8 cellular contexts compared by ENCODE assay signal in the genomic region with DNA sequence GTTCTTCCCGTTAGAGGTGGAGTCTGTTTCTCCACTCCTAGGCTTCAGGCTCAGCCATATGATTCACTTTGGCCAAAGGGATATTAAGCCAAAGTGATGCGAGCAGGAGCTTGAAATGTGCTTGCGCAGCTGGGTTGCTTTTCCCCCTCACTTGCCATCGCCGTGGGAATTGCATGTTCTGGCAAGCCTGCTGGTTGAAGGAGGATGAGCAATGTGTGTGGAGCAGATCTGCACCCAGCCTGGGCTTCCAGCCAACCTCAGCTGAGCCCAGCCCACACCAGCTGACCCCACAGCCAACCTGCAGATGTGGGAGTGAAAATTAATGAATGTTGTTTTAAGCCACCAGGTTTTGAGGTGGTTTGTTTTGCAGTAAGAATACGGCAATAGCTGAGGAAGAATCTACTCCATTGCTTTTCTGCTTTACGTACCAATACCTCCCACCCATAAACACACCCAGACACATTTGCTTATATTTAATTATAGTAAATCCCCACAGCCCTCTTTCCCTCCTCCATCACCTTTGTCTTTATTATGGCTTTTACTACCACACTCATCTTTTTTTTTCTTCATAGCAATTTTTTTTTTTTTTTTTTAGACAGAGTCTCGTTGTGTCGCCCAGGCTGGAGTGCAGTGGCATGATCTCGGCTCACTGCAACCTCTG.
A peak's percentile ranks its signal among the peaks of the same experiment; 100 is the strongest.
DNase-seq lines count a peak whose midpoint lies in the region; ATAC-seq and TF ChIP-seq lines count a peak whose summit lies in the region.

No MANE protein-coding gene starts in this region.

- peak overlapping the region in 1 of 8 donors; percentile 15 for H3K27ac Mint-ChIP-seq in CD8-positive, alpha-beta memory T cell

- H3K27me3 Mint-ChIP-seq in CD8-positive, alpha-beta memory T cell = peaks cover 0 to 6% of the 10 kb centered on the region in 2 donors

- no peaks in the 10 kb centered on the region for H3K27me3 ChIP-seq in CD8-positive, alpha-beta memory T cell (ENCODE audit: insufficient read depth, low read length, poor library complexity, severe bottlenecking)
- H3K27me3 ChIP-seq in WERI-Rb-1 (ENCODE audit: insufficient read depth, low read depth, severe bottlenecking) = peaks cover 14% of the 10 kb centered on the region

- no peak overlapping the region for H3K4me3 ChIP-seq in CD8-positive, alpha-beta memory T cell (ENCODE audit: low read length)
- H3K4me3 ChIP-seq in WERI-Rb-1 (ENCODE audit: low read depth, low read length) = no peak overlapping the region

- no peaks in the 10 kb centered on the region for H3K36me3 ChIP-seq in CD8-positive, alpha-beta memory T cell (ENCODE audit: insufficient read depth, low read length)
- no peaks in the 10 kb centered on the region for H3K36me3 ChIP-seq in WERI-Rb-1

- peak; percentile 23 to 26 for DNase-seq in NCI-H526 (lab: John Stamatoyannopoulos, UW)
- DNase-seq in NCI-H526 treated with DMSO at 0.1 percent for 48 hours (lab: John Stamatoyannopoulos, UW) = no peak
- peak; percentile 28 for DNase-seq in SK-MEL-5 (ENCODE audit: low read depth, low spot score)
- DNase-seq in head of caudate nucleus = peak in 35 of 42 donors; percentile 1 to 55 (median 21)
- DNase-seq in ureter (ENCODE audit: low spot score) = peak; percentile 75
- DNase-seq in CD8-positive, alpha-beta memory T cell = no peak
- DNase-seq in WERI-Rb-1 = no peak

- CTCF ChIA-PET in CD8-positive, alpha-beta memory T cell (lab: Charles Lee) = no interaction called here

- intact Hi-C loops in head of caudate nucleus (cut with DNase I) = no loop called here

- no peaks in the 10 kb centered on the region for H3K9me3 Mint-ChIP-seq in CD8-positive, alpha-beta memory T cell

- H3K4me1 ChIP-seq in CD8-positive, alpha-beta memory T cell (ENCODE audit: insufficient read depth, low read length) = no peaks in the 10 kb centered on the region

- no peaks in the 10 kb centered on the region for H3K36me3 Mint-ChIP-seq in CD8-positive, alpha-beta memory T cell

- POLR2A ChIA-PET in CD8-positive, alpha-beta memory T cell (lab: Charles Lee) = no interaction called here

- no peak for TF ChIP-seq CTCF in WERI-Rb-1 (IDR thresholded peaks at IDR 0.05; ENCODE audit: low read depth, low read length)

- H3K4me3 Mint-ChIP-seq in CD8-positive, alpha-beta memory T cell = no peak overlapping the region

- in situ Hi-C loops in SK-MEL-5 (cut with HindIII; ENCODE audit: low pct_unique_long_range_greater_than_20kb, low sequenced_read_pairs) = no loop called here

- H3K27ac ChIP-seq in CD8-positive, alpha-beta memory T cell (ENCODE audit: low read depth, low read length) = no peak overlapping the region
- H3K27ac ChIP-seq in WERI-Rb-1 = no peak overlapping the region

- no peak for ATAC-seq in GM18867 (IDR thresholded peaks at IDR 0.05; ENCODE audit: unreplicated experiment)

- H3K4me1 Mint-ChIP-seq in CD8-positive, alpha-beta memory T cell = no peaks in the 10 kb centered on the region

- no peaks in the 10 kb centered on the region for H3K9me3 ChIP-seq in CD8-positive, alpha-beta memory T cell (ENCODE audit: low read length)
- H3K9me3 ChIP-seq in WERI-Rb-1 (ENCODE audit: severe bottlenecking) = no peaks in the 10 kb centered on the region

Comparison
In these comparisons a context has a peak if more than half of its experiments do, and no peak if none do; other contexts are left out.
1. DNase-seq: peak in NCI-H526 (2 of 2), SK-MEL-5 (single experiment), head of caudate nucleus (35 of 42) and ureter (single experiment); none in NCI-H526 treated with DMSO at 0.1 percent for 48 hours (single experiment), CD8-positive, alpha-beta memory T cell (0 of 5) and WERI-Rb-1 (single experiment).